In the genomic region with DNA sequence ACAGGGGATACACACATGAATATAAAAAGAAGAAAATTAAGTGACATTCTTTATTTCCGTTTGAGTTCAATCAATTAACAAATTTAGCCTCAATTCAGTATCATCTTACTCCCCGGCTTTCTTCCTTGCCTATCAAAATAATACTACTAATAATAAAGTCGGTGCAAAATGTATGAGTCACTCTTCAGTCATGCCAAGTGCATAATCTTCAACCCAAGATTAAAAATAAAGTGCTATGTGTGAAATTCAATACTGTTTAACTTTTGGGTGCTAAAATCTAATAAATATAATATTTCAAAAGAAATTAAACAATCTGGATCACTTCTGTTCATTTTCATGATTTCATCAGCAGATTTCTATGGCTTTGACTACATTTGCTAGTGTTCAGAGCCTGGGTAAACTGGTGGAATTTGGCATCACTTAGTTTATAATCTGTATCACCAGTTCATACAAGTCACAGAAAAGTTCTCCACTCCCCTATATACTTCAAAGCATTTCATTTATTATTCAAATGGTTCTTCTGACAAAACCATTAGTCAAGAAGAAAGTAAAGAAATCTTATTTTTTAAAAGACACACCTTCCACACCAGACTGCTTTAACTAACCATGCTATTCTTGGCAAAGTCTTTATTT, we compare ENCODE assay signal across 14 cellular contexts.
DNase-seq lines count a peak whose midpoint lies in the region; ATAC-seq and TF ChIP-seq lines count a peak whose summit lies in the region.
"Had no signal": no experiment of that assay in that cellular context is flagged by ENCODE, and none has a peak within 500 bp of the region (broad histone marks: within the 10 kb centered on the region; RNA-seq: fewer than 3 reads in every experiment).

No MANE protein-coding gene starts in this region.

- H3K4me2 ChIP-seq in neuronal stem cell (ENCODE audit: insufficient read depth, low read length, poor library complexity, severe bottlenecking), result no peak overlapping the region

- no peaks in the 10 kb centered on the region for H3K79me1 ChIP-seq in neuronal stem cell (ENCODE audit: low read depth, low read length)

- no peak overlapping the region for H3K18ac ChIP-seq in neuronal stem cell (ENCODE audit: low read length)

- no peak for TF ChIP-seq CTCF in astrocyte of the spinal cord (IDR thresholded peaks at IDR 0.05; ENCODE audit: low read depth, low read length)
- TF ChIP-seq CTCF in tibial artery (IDR thresholded peaks at IDR 0.05), result no peak

- H4K91ac ChIP-seq in neuronal stem cell (ENCODE audit: low read depth, low read length, poor library complexity), result no peak overlapping the region

- no peaks in the 10 kb centered on the region for H3K36me3 ChIP-seq in tibial artery
- H3K36me3 ChIP-seq in neuronal stem cell (replicated peaks in 1 of 2; ENCODE audit: control insufficient read depth in 2 of 2, insufficient read depth in 2 of 2, low read length in 2 of 2), result no peaks in the 10 kb centered on the region
- H3K36me3 ChIP-seq: HAP-1, Peyer's patch, suprapubic skin had no signal

- no peak overlapping the region for H2AK5ac ChIP-seq in neuronal stem cell (ENCODE audit: low read depth, low read length)

- H2BK15ac ChIP-seq in neuronal stem cell (ENCODE audit: low read length), result no peak overlapping the region

- no peak overlapping the region for H4K8ac ChIP-seq in neuronal stem cell (ENCODE audit: low read depth, low read length)

- H3K4me3 ChIP-seq in astrocyte of the spinal cord (ENCODE audit: low read depth, low read length) (no peak overlapping the region), right cardiac atrium (ENCODE audit: low read length) (no peak overlapping the region), tibial artery (no peak overlapping the region), neuronal stem cell (ENCODE audit: low read length in 2 of 2) (no peak overlapping the region)
- H3K4me3 ChIP-seq: HAP-1, Peyer's patch, suprapubic skin had no signal

- no peak overlapping the region for H2AFZ ChIP-seq in neuronal stem cell (ENCODE audit: low read length)

- H3K4me1 ChIP-seq in right cardiac atrium (ENCODE audit: control insufficient read depth, insufficient read depth, low read length) (peaks cover 4% of the 10 kb centered on the region), tibial artery (peaks cover 0 to 72% (median 50%) of the 10 kb centered on the region in 4 donors), neuronal stem cell (ENCODE audit: control insufficient read depth in 2 of 2, insufficient read depth in 1 of 2, low read depth in 1 of 2, low read length in 2 of 2) (peaks cover 0 to 14% of the 10 kb centered on the region in 2 donors)
- H3K4me1 ChIP-seq: Peyer's patch had no signal

- in situ Hi-C loops in astrocyte of the spinal cord (cut with HindIII; ENCODE audit: low sequenced_read_pairs), result no loop called here

- DNase-seq in HT1080 (ENCODE audit: low read depth) (peak; percentile 29), astrocyte of the spinal cord (ENCODE audit: low read depth, low spot score) (peak; percentile 55), right cardiac atrium (no peak), tibial artery (no peak), hypothalamus (lab: John Stamatoyannopoulos, UW) (no peak), neuronal stem cell (ENCODE audit: low spot score) (no peak)
- DNase-seq: activated CD4-positive, alpha-beta T cell treated with anti-CD3 and anti-CD28 coated beads, Interleukin-2, amount 50 U/mL, for 4 hours; DND-41; NCI-H1694; NCI-H526; Peyer's patch had no signal

- H3K23ac ChIP-seq in neuronal stem cell (ENCODE audit: low read depth, low read length, poor library complexity), result no peak overlapping the region

- ATAC-seq in right cardiac atrium (peak; percentile 71 to 75), HG03342 (IDR thresholded peaks at IDR 0.05; ENCODE audit: unreplicated experiment) (no peak)

- WGBS in right cardiac atrium, result 14% methylated on average over 3 of the region's 3 CpGs
- no CpG with 5 or more reads among the region's 3 CpGs for WGBS in neuronal stem cell (ENCODE audit: extremely low coverage in 2 of 2, insufficient read length in 2 of 2, insufficient replicate concordance in 1 of 2), 2 donors

- no peaks in the 10 kb centered on the region for H3K9me3 ChIP-seq in right cardiac atrium (ENCODE audit: control insufficient read depth, low read length)
- H3K9me3 ChIP-seq in tibial artery, result no peaks in the 10 kb centered on the region
- H3K9me3 ChIP-seq in neuronal stem cell (replicated peaks in 1 of 2; ENCODE audit: control insufficient read depth in 2 of 2, insufficient read depth in 1 of 2, low read depth in 1 of 2, low read length in 2 of 2), result no peaks in the 10 kb centered on the region
- H3K9me3 ChIP-seq: HAP-1, Peyer's patch, suprapubic skin had no signal

- H3K4ac ChIP-seq in neuronal stem cell (ENCODE audit: low read length), result no peak overlapping the region

- no peak overlapping the region for H3K14ac ChIP-seq in neuronal stem cell (ENCODE audit: low read length)

- H2BK5ac ChIP-seq in neuronal stem cell (ENCODE audit: low read length), result no peak overlapping the region

- H3K27me3 ChIP-seq in right cardiac atrium (ENCODE audit: control insufficient read depth, insufficient read depth) (no peaks in the 10 kb centered on the region), tibial artery (no peaks in the 10 kb centered on the region), neuronal stem cell (ENCODE audit: control insufficient read depth in 3 of 3, insufficient read depth in 3 of 3, low read depth in 1 of 3, low read length in 3 of 3) (no peaks in the 10 kb centered on the region)
- H3K27me3 ChIP-seq: Peyer's patch, suprapubic skin had no signal

- no peak overlapping the region for H3K27ac ChIP-seq in right cardiac atrium (ENCODE audit: low read length)
- H3K27ac ChIP-seq in tibial artery, result peak overlapping the region; percentile 28 to 38
- H3K27ac ChIP-seq in neuronal stem cell (replicated peaks; ENCODE audit: low read length), result no peak overlapping the region
- H3K27ac ChIP-seq: Peyer's patch, suprapubic skin had no signal

- no peak overlapping the region for H2BK120ac ChIP-seq in neuronal stem cell (ENCODE audit: low read depth, low read length)

- H2BK12ac ChIP-seq in neuronal stem cell (ENCODE audit: low read length), result no peak overlapping the region

- H3K9ac ChIP-seq in neuronal stem cell (ENCODE audit: low read depth, low read length, poor library complexity), result no peak overlapping the region

- intact Hi-C loops in right cardiac atrium (cut with DNase I) (no loop called here), tibial artery (cut with DNase I; ENCODE audit: low total_unique reads) (no loop called here)

Comparison
In these comparisons a context has a peak if more than half of its experiments do, and no peak if none do; other contexts are left out.
1. DNase-seq: peak in HT1080 (single experiment) and astrocyte of the spinal cord (single experiment); none in right cardiac atrium (0 of 3), tibial artery (0 of 2), hypothalamus (0 of 51) and neuronal stem cell (single experiment).
2. H3K27ac ChIP-seq: peak in tibial artery (2 of 2); none in right cardiac atrium (single experiment) and neuronal stem cell (single experiment).